27 cellular contexts compared by ENCODE assay signal in genomic region chr3:67641451-67641850, GRCh38.
"Had no signal": no experiment of that assay in that cellular context is flagged by ENCODE, and none has a peak within 500 bp of the region (broad histone marks: within the 10 kb centered on the region; RNA-seq: fewer than 3 reads in every experiment).

No MANE protein-coding gene starts in this region.

- H3K9me3 Mint-ChIP-seq: activated T-helper 1 cell treated with anti-CD3 and anti-CD28 coated beads, Interleukin-12 subunit alpha, Interleukin-12 subunit beta, Interleukin-2, Interleukin-4 antibody, amounts not matched to agents 30 ng/mL and 10 ng/mL and 1 ng/mL, durations not matched to agents 14 hours and 24 hours and 36 hours; immature natural killer cell; stimulated activated naive B cell treated with anti-CD40 and anti-IgM and Interleukin-4, amounts not matched to agents 10 μg/mL and 1 μg/mL and 100 μg/mL, for 72 hours had no signal

- H3K36me3 ChIP-seq: adrenal gland, transverse colon had no signal

- DNase-seq: activated CD4-positive, alpha-beta T cell treated with anti-CD3 and anti-CD28 coated beads, Interleukin-2, amount 50 U/mL, for 4 hours; activated CD8-positive, alpha-beta memory T cell treated with anti-CD3 and anti-CD28 coated beads, Interleukin-2, amount 50 U/mL, for 4 hours; activated gamma-delta T cell; activated naive CD4-positive, alpha-beta T cell treated with anti-CD3 and anti-CD28 coated beads, Interleukin-2, amount 10 ng/mL, durations not matched to agents 7 days and 5 days; adrenal gland; aorta; body of pancreas; dermis blood vessel endothelial cell; effector CD4-positive, alpha-beta T cell; foreskin keratinocyte; heart left ventricle; hypothalamus; immature natural killer cell; kidney; left colon; mammary epithelial cell; psoas muscle; stimulated activated CD4-positive, alpha-beta T cell treated with anti-CD3 and anti-CD28 coated beads, Interleukin-1b, Interleukin-23, amount 100 ng/mL, for 48 hours; stimulated activated CD4-positive, alpha-beta T cell treated with anti-CD3 and anti-CD28 coated beads, Interleukin-4, amount 100 ng/mL, for 4 hours; stimulated activated CD8-positive, alpha-beta memory T cell treated with anti-CD3 and anti-CD28 coated beads, Interleukin-4, amount 100 ng/mL, for 48 hours; stimulated activated naive B cell treated with anti-CD40 and anti-IgM and Interleukin-4, amounts not matched to agents 10 μg/mL and 1 μg/mL and 100 μg/mL, for 72 hours; testis; transverse colon had no signal

- H3K9me3 ChIP-seq: adrenal gland, body of pancreas, esophagus muscularis mucosa, heart left ventricle, psoas muscle, testis, transverse colon had no signal

- H3K27ac Mint-ChIP-seq: activated naive CD4-positive, alpha-beta T cell treated with anti-CD3 and anti-CD28 coated beads, Interleukin-2, amount 10 ng/mL, durations not matched to agents 7 days and 5 days; stimulated activated naive B cell treated with anti-CD40 and anti-IgM and Interleukin-4, amounts not matched to agents 10 μg/mL and 1 μg/mL and 100 μg/mL, for 72 hours had no signal

- H3K4me1 ChIP-seq: foreskin keratinocyte, parathyroid adenoma, testis had no signal

- H3K27ac ChIP-seq: adrenal gland, body of pancreas, esophagus muscularis mucosa, foreskin keratinocyte, heart left ventricle, parathyroid adenoma, psoas muscle, testis, transverse colon had no signal

- H3K4me3 ChIP-seq: adrenal gland, body of pancreas, esophagus muscularis mucosa, heart left ventricle, psoas muscle, smooth muscle cell, testis, transverse colon had no signal

- ATAC-seq: body of pancreas; foreskin keratinocyte; heart left ventricle; left colon; psoas muscle; stimulated activated naive B cell treated with anti-CD40 and anti-IgM and Interleukin-4, amounts not matched to agents 10 μg/mL and 1 μg/mL and 100 μg/mL, for 72 hours had no signal

- H3K4me3 Mint-ChIP-seq: activated naive CD4-positive, alpha-beta T cell treated with anti-CD3 and anti-CD28 coated beads, Interleukin-2, amount 10 ng/mL, durations not matched to agents 7 days and 5 days; activated T-helper 1 cell treated with anti-CD3 and anti-CD28 coated beads, Interleukin-12 subunit alpha, Interleukin-12 subunit beta, Interleukin-2, Interleukin-4 antibody, amounts not matched to agents 30 ng/mL and 10 ng/mL and 1 ng/mL, durations not matched to agents 14 hours and 24 hours and 36 hours; immature natural killer cell; stimulated activated naive B cell treated with anti-CD40 and anti-IgM and Interleukin-4, amounts not matched to agents 10 μg/mL and 1 μg/mL and 100 μg/mL, for 72 hours had no signal

- H3K27me3 Mint-ChIP-seq: activated naive CD4-positive, alpha-beta T cell treated with anti-CD3 and anti-CD28 coated beads, Interleukin-2, amount 10 ng/mL, durations not matched to agents 7 days and 5 days; stimulated activated naive B cell treated with anti-CD40 and anti-IgM and Interleukin-4, amounts not matched to agents 10 μg/mL and 1 μg/mL and 100 μg/mL, for 72 hours had no signal

- H3K27me3 ChIP-seq: adrenal gland, body of pancreas, esophagus muscularis mucosa, foreskin keratinocyte, heart left ventricle, testis, transverse colon had no signal
